Comparison of ENCODE assay signal across 14 cellular contexts in genomic region chr2:160227252-160227651, GRCh38. TPM values are rescaled to one million over a fixed set of nuclear protein-coding genes. Genes with fewer than 3 reads are reported as not detected.
DNase-seq lines count a peak whose midpoint lies in the region; ATAC-seq and TF ChIP-seq lines count a peak whose summit lies in the region.
"Had no signal": no experiment of that assay in that cellular context is flagged by ENCODE, and none has a peak within 500 bp of the region (broad histone marks: within the 10 kb centered on the region; RNA-seq: fewer than 3 reads in every experiment).

No MANE protein-coding gene starts in this region.

- H3K4me1 Mint-ChIP-seq in mesothelial cell of epicardium (peaks cover 59% of the 10 kb centered on the region), T-helper 17 cell (peaks cover 22% of the 10 kb centered on the region)

- ATAC-seq in HG03139 (IDR thresholded peaks at IDR 0.05; ENCODE audit: unreplicated experiment) (no peak), T-helper 17 cell (no peak)

- H3K27me3 Mint-ChIP-seq in mesothelial cell of epicardium (ENCODE audit: low read depth) (no peaks in the 10 kb centered on the region), T-helper 17 cell (peaks cover 17% of the 10 kb centered on the region)
- H3K27me3 Mint-ChIP-seq: dendritic cell treated with granulocyte-macrophage colony-stimulating factor and Interleukin-4, amounts not matched to agents 40 ng/mL and 50 ng/mL, for 4 days had no signal

- no peaks in the 10 kb centered on the region for H3K9me3 ChIP-seq in T-helper 17 cell (ENCODE audit: control insufficient read depth, low read length, poor library complexity, severe bottlenecking)

- H3K4me3 Mint-ChIP-seq in mesothelial cell of epicardium (no peak overlapping the region), T-helper 17 cell (no peak overlapping the region)
- H3K4me3 Mint-ChIP-seq: activated CD4-positive, alpha-beta T cell treated with anti-CD3 and anti-CD28 coated beads, Interleukin-2, amount 10 ng/mL, durations not matched to agents 24 days and 14 days; dendritic cell treated with granulocyte-macrophage colony-stimulating factor and Interleukin-4, amounts not matched to agents 40 ng/mL and 50 ng/mL, for 4 days had no signal

- H3K9me3 Mint-ChIP-seq in mesothelial cell of epicardium: no peaks in the 10 kb centered on the region
- H3K9me3 Mint-ChIP-seq: activated CD4-positive, alpha-beta T cell treated with anti-CD3 and anti-CD28 coated beads, Interleukin-2, amount 10 ng/mL, durations not matched to agents 24 days and 14 days; dendritic cell treated with granulocyte-macrophage colony-stimulating factor and Interleukin-4, amounts not matched to agents 40 ng/mL and 50 ng/mL, for 4 days had no signal

- peak overlapping the region; percentile 77 for H3K27ac Mint-ChIP-seq in mesothelial cell of epicardium
- H3K27ac Mint-ChIP-seq in T-helper 17 cell: no peak overlapping the region
- H3K27ac Mint-ChIP-seq: activated CD4-positive, alpha-beta T cell treated with anti-CD3 and anti-CD28 coated beads, Interleukin-2, amount 10 ng/mL, durations not matched to agents 24 days and 14 days; dendritic cell treated with granulocyte-macrophage colony-stimulating factor and Interleukin-4, amounts not matched to agents 40 ng/mL and 50 ng/mL, for 4 days had no signal

- TF ChIP-seq CTCF in choroid plexus epithelial cell (conservative IDR thresholded peaks at IDR 0.05; ENCODE audit: low read depth, low read length): no peak
- TF ChIP-seq CTCF in mesothelial cell of epicardium (IDR thresholded peaks at IDR 0.05; ENCODE audit: unreplicated experiment): no peak

- peak; percentile 66 for DNase-seq in A172 (ENCODE audit: low spot score)
- DNase-seq in M059J (ENCODE audit: low read depth): peak; percentile 93
- peak; percentile 87 for DNase-seq in choroid plexus epithelial cell (ENCODE audit: low read depth)
- no peak for DNase-seq in mesothelial cell of epicardium (ENCODE audit: low spot score in 2 of 2, unreplicated experiment in 2 of 2)
- no peak for DNase-seq in cortex of kidney (lab: John Stamatoyannopoulos, UW)
- DNase-seq in NCI-H510A treated with DMSO at 0.1 percent for 48 hours (lab: John Stamatoyannopoulos, UW): no peak
- DNase-seq in T-helper 17 cell: no peak
- DNase-seq: activated CD4-positive, alpha-beta T cell treated with anti-CD3 and anti-CD28 coated beads, Interleukin-2, amount 10 ng/mL, durations not matched to agents 24 days and 14 days; hippocampal formation; NCI-H69; stimulated activated CD8-positive, alpha-beta memory T cell treated with anti-CD3 and anti-CD28 coated beads, Interleukin-4, amount 100 ng/mL, for 48 hours had no signal

- H3K4me3 ChIP-seq in choroid plexus epithelial cell (ENCODE audit: low read depth, low read length): no peak overlapping the region

- H3K36me3 Mint-ChIP-seq in mesothelial cell of epicardium: no peaks in the 10 kb centered on the region
- peaks cover 2% of the 10 kb centered on the region for H3K36me3 Mint-ChIP-seq in T-helper 17 cell (ENCODE audit: low read depth)

RNA-seq across cellular contexts. Expression of gene ITGB6, which starts 27.2 kb away (rescaled TPM):
- 0.29 and 1.00 TPM in 2 replicates for total RNA-seq in A172 (2014; rRNA removed; shearing (Covaris generic))
- 0.49 and 1.6 TPM in 2 replicates for total RNA-seq in M059J (2014; rRNA removed; shearing (Covaris generic))
- total RNA-seq in mesothelial cell of epicardium (13.1 to 14.9 TPM (median 14.3 TPM) in 3 replicates), T-helper 17 cell (not detected)
- total RNA-seq: A673; activated CD4-positive, alpha-beta T cell treated with anti-CD3 and anti-CD28 coated beads, Interleukin-2, amount 10 ng/mL, durations not matched to agents 24 days and 14 days had no signal

Comparison
In these comparisons a context has a peak if more than half of its experiments do, and no peak if none do; other contexts are left out.
1. DNase-seq: peak in A172 (single experiment), M059J (single experiment) and choroid plexus epithelial cell (single experiment); none in mesothelial cell of epicardium (0 of 2), cortex of kidney (single experiment), NCI-H510A treated with DMSO at 0.1 percent for 48 hours (single experiment) and T-helper 17 cell (0 of 3).